ENCODE assay signal across 2 cellular contexts in genomic region chr1:10806966-10807365, GRCh38.
TF ChIP-seq lines count a peak whose summit lies in the region.

No MANE protein-coding gene starts in this region.

TF ChIP-seq in HEK293, 187 proteins besides CTCF, POLR2A, EP300 and RAD21:
- no peak for TF ChIP-seq ZNF777 (tag by site-specific recombination; IDR thresholded peaks at IDR 0.05; ENCODE audit: borderline replicate concordance)
- peak; percentile 91 for TF ChIP-seq ZBTB17 (tag by site-specific recombination; IDR thresholded peaks at IDR 0.05)
- peak; percentile 99 for TF ChIP-seq ZNF366 (tag by site-specific recombination; conservative IDR thresholded peaks at IDR 0.05)

TF ChIP-seq in H1, 55 proteins besides CTCF, POLR2A, EP300 and RAD21:
- TF ChIP-seq TBP (IDR thresholded peaks at IDR 0.05; ENCODE audit: low read depth, low read length) (no peak), YY1 (IDR thresholded peaks at IDR 0.05; ENCODE audit: low read depth, low read length) (no peak), SAP30 (IDR thresholded peaks at IDR 0.05; ENCODE audit: insufficient read depth, insufficient replicate concordance, low read length) (no peak), CHD2 (IDR thresholded peaks at IDR 0.05; ENCODE audit: low read length) (no peak)
